1 cellular context compared by ENCODE assay signal in the genomic region with DNA sequence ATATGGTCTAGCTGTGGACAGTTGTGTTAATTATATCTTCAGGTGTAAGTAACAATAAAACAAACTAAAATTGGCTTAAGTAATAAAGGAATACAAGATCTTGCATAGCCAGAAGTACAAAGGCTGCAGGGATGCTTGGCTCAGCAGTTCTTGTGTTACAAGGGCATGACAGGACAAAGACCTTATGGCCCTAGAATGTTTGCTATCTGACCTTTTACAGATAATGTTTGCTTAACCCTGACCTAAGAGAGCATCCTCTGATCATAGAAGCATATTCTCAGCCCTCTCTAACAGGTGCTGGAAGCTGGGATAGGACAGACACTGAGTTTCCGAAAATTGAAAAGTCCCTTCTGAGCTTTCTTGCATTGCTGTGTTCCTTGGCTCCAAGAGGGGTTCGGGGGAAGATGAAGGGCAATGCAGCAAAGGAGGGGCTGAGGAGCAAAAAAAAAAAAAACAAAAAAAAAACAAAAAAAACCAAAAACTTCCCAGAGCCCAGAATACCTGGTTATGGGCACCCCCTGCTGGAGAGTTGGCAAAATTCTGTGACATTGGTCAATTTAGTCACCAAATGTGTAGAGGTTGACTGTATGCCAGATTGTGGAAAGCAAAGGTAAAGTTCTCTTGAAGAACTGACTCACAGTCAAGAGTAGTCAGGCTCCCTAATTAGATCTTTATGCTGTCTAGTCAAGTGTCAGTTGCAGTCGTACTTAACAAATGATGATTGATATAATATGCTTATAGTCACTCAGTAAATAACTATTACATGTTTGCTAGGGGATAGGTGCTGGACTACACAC.
TF ChIP-seq lines count a peak whose summit lies in the region.

No MANE protein-coding gene starts in this region.

TF ChIP-seq in HepG2, 621 proteins besides CTCF, POLR2A, EP300 and RAD21 (continued from another document and continues in another):
- TF ChIP-seq, protein P1, sequence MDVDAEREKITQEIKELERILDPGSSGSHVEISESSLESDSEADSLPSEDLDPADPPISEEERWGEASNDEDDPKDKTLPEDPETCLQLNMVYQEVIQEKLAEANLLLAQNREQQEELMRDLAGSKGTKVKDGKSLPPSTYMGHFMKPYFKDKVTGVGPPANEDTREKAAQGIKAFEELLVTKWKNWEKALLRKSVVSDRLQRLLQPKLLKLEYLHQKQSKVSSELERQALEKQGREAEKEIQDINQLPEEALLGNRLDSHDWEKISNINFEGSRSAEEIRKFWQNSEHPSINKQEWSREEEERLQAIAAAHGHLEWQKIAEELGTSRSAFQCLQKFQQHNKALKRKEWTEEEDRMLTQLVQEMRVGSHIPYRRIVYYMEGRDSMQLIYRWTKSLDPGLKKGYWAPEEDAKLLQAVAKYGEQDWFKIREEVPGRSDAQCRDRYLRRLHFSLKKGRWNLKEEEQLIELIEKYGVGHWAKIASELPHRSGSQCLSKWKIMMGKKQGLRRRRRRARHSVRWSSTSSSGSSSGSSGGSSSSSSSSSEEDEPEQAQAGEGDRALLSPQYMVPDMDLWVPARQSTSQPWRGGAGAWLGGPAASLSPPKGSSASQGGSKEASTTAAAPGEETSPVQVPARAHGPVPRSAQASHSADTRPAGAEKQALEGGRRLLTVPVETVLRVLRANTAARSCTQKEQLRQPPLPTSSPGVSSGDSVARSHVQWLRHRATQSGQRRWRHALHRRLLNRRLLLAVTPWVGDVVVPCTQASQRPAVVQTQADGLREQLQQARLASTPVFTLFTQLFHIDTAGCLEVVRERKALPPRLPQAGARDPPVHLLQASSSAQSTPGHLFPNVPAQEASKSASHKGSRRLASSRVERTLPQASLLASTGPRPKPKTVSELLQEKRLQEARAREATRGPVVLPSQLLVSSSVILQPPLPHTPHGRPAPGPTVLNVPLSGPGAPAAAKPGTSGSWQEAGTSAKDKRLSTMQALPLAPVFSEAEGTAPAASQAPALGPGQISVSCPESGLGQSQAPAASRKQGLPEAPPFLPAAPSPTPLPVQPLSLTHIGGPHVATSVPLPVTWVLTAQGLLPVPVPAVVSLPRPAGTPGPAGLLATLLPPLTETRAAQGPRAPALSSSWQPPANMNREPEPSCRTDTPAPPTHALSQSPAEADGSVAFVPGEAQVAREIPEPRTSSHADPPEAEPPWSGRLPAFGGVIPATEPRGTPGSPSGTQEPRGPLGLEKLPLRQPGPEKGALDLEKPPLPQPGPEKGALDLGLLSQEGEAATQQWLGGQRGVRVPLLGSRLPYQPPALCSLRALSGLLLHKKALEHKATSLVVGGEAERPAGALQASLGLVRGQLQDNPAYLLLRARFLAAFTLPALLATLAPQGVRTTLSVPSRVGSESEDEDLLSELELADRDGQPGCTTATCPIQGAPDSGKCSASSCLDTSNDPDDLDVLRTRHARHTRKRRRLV (CRISPR knock-in tag; IDR thresholded peaks at IDR 0.05): no peak
- TF ChIP-seq ZNF383 (CRISPR knock-in tag; IDR thresholded peaks at IDR 0.05; ENCODE audit: borderline replicate concordance) (no peak), ZNF75D (CRISPR knock-in tag; IDR thresholded peaks at IDR 0.05; ENCODE audit: borderline replicate concordance) (no peak), HDAC2 (CRISPR knock-in tag; IDR thresholded peaks at IDR 0.05) (peak; percentile 69; the same call in 1 of the 2 replicates), PPARG (CRISPR knock-in tag; conservative IDR thresholded peaks at IDR 0.05) (no peak), TCF7 (IDR thresholded peaks at IDR 0.05; ENCODE audit: low read depth) (0 out of 2 replicates have a peak, but pooled peaks have one; percentile 30), FOXO1 (CRISPR knock-in tag; IDR thresholded peaks at IDR 0.05) (no peak), NFIB (CRISPR knock-in tag; IDR thresholded peaks at IDR 0.05; ENCODE audit: borderline replicate concordance) (no peak), ZNF44 (CRISPR knock-in tag; IDR thresholded peaks at IDR 0.05) (no peak), HNRNPH1 (optimal IDR thresholded peaks at IDR 0.05; ENCODE audit: low read depth, low read length) (no peak), ZEB1 (IDR thresholded peaks at IDR 0.05; ENCODE audit: insufficient replicate concordance, low read depth) (no peak), RELA (CRISPR knock-in tag; IDR thresholded peaks at IDR 0.05) (no peak), ZNF225 (CRISPR knock-in tag; IDR thresholded peaks at IDR 0.05) (no peak), ZNF615 (CRISPR knock-in tag; IDR thresholded peaks at IDR 0.05; ENCODE audit: borderline replicate concordance) (no peak), MLLT10 (CRISPR knock-in tag; IDR thresholded peaks at IDR 0.05) (no peak), NR2C2 (CRISPR knock-in tag; IDR thresholded peaks at IDR 0.05; ENCODE audit: borderline replicate concordance) (0 out of 2 replicates have a peak, but pooled peaks have one; percentile 26), RXRB (CRISPR knock-in tag; IDR thresholded peaks at IDR 0.05; ENCODE audit: borderline replicate concordance) (peak; percentile 93), TARDBP (CRISPR knock-in tag; IDR thresholded peaks at IDR 0.05) (0 out of 2 replicates have a peak, but pooled peaks have one; percentile 34), ZFP36L1 (CRISPR knock-in tag; IDR thresholded peaks at IDR 0.05) (no peak), TBL1XR1 (IDR thresholded peaks at IDR 0.05; ENCODE audit: borderline replicate concordance, low read length, partially characterized antibody) (no peak), TBP (CRISPR knock-in tag; IDR thresholded peaks at IDR 0.05) (no peak), ZNF619 (CRISPR knock-in tag; IDR thresholded peaks at IDR 0.05) (no peak)
- TF ChIP-seq, protein P2, sequence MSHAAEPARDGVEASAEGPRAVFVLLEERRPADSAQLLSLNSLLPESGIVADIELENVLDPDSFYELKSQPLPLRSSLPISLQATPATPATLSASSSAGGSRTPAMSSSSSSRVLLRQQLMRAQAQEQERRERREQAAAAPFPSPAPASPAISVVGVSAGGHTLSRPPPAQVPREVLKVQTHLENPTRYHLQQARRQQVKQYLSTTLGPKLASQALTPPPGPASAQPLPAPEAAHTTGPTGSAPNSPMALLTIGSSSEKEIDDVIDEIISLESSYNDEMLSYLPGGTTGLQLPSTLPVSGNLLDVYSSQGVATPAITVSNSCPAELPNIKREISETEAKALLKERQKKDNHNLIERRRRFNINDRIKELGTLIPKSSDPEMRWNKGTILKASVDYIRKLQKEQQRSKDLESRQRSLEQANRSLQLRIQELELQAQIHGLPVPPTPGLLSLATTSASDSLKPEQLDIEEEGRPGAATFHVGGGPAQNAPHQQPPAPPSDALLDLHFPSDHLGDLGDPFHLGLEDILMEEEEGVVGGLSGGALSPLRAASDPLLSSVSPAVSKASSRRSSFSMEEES (CRISPR knock-in tag; IDR thresholded peaks at IDR 0.05): no peak
- TF ChIP-seq, protein P3, sequence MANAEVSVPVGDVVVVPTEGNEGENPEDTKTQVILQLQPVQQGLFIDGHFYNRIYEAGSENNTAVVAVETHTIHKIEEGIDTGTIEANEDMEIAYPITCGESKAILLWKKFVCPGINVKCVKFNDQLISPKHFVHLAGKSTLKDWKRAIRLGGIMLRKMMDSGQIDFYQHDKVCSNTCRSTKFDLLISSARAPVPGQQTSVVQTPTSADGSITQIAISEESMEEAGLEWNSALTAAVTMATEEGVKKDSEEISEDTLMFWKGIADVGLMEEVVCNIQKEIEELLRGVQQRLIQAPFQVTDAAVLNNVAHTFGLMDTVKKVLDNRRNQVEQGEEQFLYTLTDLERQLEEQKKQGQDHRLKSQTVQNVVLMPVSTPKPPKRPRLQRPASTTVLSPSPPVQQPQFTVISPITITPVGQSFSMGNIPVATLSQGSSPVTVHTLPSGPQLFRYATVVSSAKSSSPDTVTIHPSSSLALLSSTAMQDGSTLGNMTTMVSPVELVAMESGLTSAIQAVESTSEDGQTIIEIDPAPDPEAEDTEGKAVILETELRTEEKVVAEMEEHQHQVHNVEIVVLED (CRISPR knock-in tag; IDR thresholded peaks at IDR 0.05; ENCODE audit: borderline replicate concordance): no peak
- TF ChIP-seq, protein P4, sequence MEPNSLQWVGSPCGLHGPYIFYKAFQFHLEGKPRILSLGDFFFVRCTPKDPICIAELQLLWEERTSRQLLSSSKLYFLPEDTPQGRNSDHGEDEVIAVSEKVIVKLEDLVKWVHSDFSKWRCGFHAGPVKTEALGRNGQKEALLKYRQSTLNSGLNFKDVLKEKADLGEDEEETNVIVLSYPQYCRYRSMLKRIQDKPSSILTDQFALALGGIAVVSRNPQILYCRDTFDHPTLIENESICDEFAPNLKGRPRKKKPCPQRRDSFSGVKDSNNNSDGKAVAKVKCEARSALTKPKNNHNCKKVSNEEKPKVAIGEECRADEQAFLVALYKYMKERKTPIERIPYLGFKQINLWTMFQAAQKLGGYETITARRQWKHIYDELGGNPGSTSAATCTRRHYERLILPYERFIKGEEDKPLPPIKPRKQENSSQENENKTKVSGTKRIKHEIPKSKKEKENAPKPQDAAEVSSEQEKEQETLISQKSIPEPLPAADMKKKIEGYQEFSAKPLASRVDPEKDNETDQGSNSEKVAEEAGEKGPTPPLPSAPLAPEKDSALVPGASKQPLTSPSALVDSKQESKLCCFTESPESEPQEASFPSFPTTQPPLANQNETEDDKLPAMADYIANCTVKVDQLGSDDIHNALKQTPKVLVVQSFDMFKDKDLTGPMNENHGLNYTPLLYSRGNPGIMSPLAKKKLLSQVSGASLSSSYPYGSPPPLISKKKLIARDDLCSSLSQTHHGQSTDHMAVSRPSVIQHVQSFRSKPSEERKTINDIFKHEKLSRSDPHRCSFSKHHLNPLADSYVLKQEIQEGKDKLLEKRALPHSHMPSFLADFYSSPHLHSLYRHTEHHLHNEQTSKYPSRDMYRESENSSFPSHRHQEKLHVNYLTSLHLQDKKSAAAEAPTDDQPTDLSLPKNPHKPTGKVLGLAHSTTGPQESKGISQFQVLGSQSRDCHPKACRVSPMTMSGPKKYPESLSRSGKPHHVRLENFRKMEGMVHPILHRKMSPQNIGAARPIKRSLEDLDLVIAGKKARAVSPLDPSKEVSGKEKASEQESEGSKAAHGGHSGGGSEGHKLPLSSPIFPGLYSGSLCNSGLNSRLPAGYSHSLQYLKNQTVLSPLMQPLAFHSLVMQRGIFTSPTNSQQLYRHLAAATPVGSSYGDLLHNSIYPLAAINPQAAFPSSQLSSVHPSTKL (CRISPR knock-in tag; IDR thresholded peaks at IDR 0.05): peak; percentile 80
- TF ChIP-seq, protein P5, sequence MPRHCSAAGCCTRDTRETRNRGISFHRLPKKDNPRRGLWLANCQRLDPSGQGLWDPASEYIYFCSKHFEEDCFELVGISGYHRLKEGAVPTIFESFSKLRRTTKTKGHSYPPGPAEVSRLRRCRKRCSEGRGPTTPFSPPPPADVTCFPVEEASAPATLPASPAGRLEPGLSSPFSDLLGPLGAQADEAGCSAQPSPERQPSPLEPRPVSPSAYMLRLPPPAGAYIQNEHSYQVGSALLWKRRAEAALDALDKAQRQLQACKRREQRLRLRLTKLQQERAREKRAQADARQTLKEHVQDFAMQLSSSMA (CRISPR knock-in tag; IDR thresholded peaks at IDR 0.05): no peak
- TF ChIP-seq, protein P6, sequence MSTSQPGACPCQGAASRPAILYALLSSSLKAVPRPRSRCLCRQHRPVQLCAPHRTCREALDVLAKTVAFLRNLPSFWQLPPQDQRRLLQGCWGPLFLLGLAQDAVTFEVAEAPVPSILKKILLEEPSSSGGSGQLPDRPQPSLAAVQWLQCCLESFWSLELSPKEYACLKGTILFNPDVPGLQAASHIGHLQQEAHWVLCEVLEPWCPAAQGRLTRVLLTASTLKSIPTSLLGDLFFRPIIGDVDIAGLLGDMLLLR (CRISPR knock-in tag; IDR thresholded peaks at IDR 0.05): no peak
- TF ChIP-seq, protein P7, sequence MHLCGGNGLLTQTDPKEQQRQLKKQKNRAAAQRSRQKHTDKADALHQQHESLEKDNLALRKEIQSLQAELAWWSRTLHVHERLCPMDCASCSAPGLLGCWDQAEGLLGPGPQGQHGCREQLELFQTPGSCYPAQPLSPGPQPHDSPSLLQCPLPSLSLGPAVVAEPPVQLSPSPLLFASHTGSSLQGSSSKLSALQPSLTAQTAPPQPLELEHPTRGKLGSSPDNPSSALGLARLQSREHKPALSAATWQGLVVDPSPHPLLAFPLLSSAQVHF (CRISPR knock-in tag; IDR thresholded peaks at IDR 0.05): no peak
